ENCODE assay signal across 26 cellular contexts in genomic region chr6:41147917-41148316, GRCh38. TPM values are rescaled to one million over a fixed set of nuclear protein-coding genes. Genes with fewer than 3 reads are reported as not detected.
DNase-seq lines count a peak whose midpoint lies in the region; ATAC-seq and TF ChIP-seq lines count a peak whose summit lies in the region.
"Had no signal": no experiment of that assay in that cellular context is flagged by ENCODE, and none has a peak within 500 bp of the region (broad histone marks: within the 10 kb centered on the region; RNA-seq: fewer than 3 reads in every experiment).

No MANE protein-coding gene starts in this region.

- H3K4me3 Mint-ChIP-seq in activated CD4-positive, alpha-beta memory T cell treated with anti-CD3 and anti-CD28 coated beads, Interleukin-2, amount 10 ng/mL, durations not matched to agents 7 days and 5 days, result peak overlapping the region; percentile 6
- no peak overlapping the region for H3K4me3 Mint-ChIP-seq in activated CD4-positive, alpha-beta memory T cell treated with anti-CD3 and anti-CD28 coated beads for 36 hours
- peak overlapping the region in 1 of 4 donors; percentile 48 for H3K4me3 Mint-ChIP-seq in CD4-positive, CD25-positive, alpha-beta regulatory T cell
- peak overlapping the region in 5 of 8 donors; percentile 0 to 52 (median 41) for H3K4me3 Mint-ChIP-seq in CD4-positive, alpha-beta memory T cell
- H3K4me3 Mint-ChIP-seq in activated T-helper 17 cell treated with anti-CD3 and anti-CD28 coated beads, Interleukin-2, amount 50 U/mL, for 72 hours, result no peak overlapping the region

- H3K4me1 ChIP-seq in CD4-positive, CD25-positive, alpha-beta regulatory T cell (ENCODE audit: control insufficient read depth, insufficient read depth, low read length, poor library complexity, severe bottlenecking), result peaks cover 4% of the 10 kb centered on the region
- H3K4me1 ChIP-seq in CD4-positive, alpha-beta memory T cell (ENCODE audit: insufficient read depth, low read length), result peaks cover 13% of the 10 kb centered on the region
- H3K4me1 ChIP-seq in lower lobe of right lung, result no peaks in the 10 kb centered on the region
- H3K4me1 ChIP-seq: SJSA1 had no signal

- intact Hi-C loops in activated CD4-positive, alpha-beta memory T cell treated with anti-CD3 and anti-CD28 coated beads for 36 hours (cut with micrococcal nuclease), result no loop called here
- intact Hi-C loops in CD4-positive, alpha-beta memory T cell (cut with micrococcal nuclease), result no loop called here
- intact Hi-C loops in lower lobe of right lung (cut with DNase I), result no loop called here

- no peaks in the 10 kb centered on the region for H3K36me3 ChIP-seq in CD4-positive, CD25-positive, alpha-beta regulatory T cell (ENCODE audit: control insufficient read depth, insufficient read depth, low read length)
- H3K36me3 ChIP-seq in CD4-positive, alpha-beta memory T cell (ENCODE audit: insufficient read depth, low read length), result no peaks in the 10 kb centered on the region
- no peaks in the 10 kb centered on the region for H3K36me3 ChIP-seq in lower lobe of right lung
- H3K36me3 ChIP-seq: SJSA1 had no signal

- TF ChIP-seq CTCF in lower lobe of right lung (IDR thresholded peaks at IDR 0.05), result no peak

- H3K36me3 Mint-ChIP-seq in activated CD4-positive, alpha-beta memory T cell treated with anti-CD3 and anti-CD28 coated beads, Interleukin-2, amount 10 ng/mL, durations not matched to agents 7 days and 5 days (ENCODE audit: low read depth), result peaks cover 6% of the 10 kb centered on the region
- peaks cover 6% of the 10 kb centered on the region for H3K36me3 Mint-ChIP-seq in activated CD4-positive, alpha-beta memory T cell treated with anti-CD3 and anti-CD28 coated beads for 36 hours
- peaks cover 28% of the 10 kb centered on the region for H3K36me3 Mint-ChIP-seq in CD4-positive, CD25-positive, alpha-beta regulatory T cell
- peaks cover 15 to 40% of the 10 kb centered on the region in 2 donors for H3K36me3 Mint-ChIP-seq in CD4-positive, alpha-beta memory T cell
- H3K36me3 Mint-ChIP-seq in activated T-helper 17 cell treated with anti-CD3 and anti-CD28 coated beads, Interleukin-2, amount 50 U/mL, for 72 hours (ENCODE audit: low read depth), result no peaks in the 10 kb centered on the region

- no peaks in the 10 kb centered on the region for H3K27me3 Mint-ChIP-seq in activated CD4-positive, alpha-beta memory T cell treated with anti-CD3 and anti-CD28 coated beads, Interleukin-2, amount 10 ng/mL, durations not matched to agents 7 days and 5 days
- H3K27me3 Mint-ChIP-seq in activated CD4-positive, alpha-beta memory T cell treated with anti-CD3 and anti-CD28 coated beads for 36 hours, result no peaks in the 10 kb centered on the region
- H3K27me3 Mint-ChIP-seq in CD4-positive, CD25-positive, alpha-beta regulatory T cell, result no peaks in the 10 kb centered on the region
- no peaks in the 10 kb centered on the region for H3K27me3 Mint-ChIP-seq in CD4-positive, alpha-beta memory T cell
- H3K27me3 Mint-ChIP-seq in activated T-helper 17 cell treated with anti-CD3 and anti-CD28 coated beads, Interleukin-2, amount 50 U/mL, for 72 hours, result no peaks in the 10 kb centered on the region
- H3K27me3 Mint-ChIP-seq: CD8-positive, alpha-beta memory T cell had no signal

- peaks cover 24% of the 10 kb centered on the region for H3K4me1 Mint-ChIP-seq in activated CD4-positive, alpha-beta memory T cell treated with anti-CD3 and anti-CD28 coated beads, Interleukin-2, amount 10 ng/mL, durations not matched to agents 7 days and 5 days
- H3K4me1 Mint-ChIP-seq in activated CD4-positive, alpha-beta memory T cell treated with anti-CD3 and anti-CD28 coated beads for 36 hours (ENCODE audit: low read depth), result peaks cover 10% of the 10 kb centered on the region
- peaks cover 9 to 16% (median 9%) of the 10 kb centered on the region in 4 donors for H3K4me1 Mint-ChIP-seq in CD4-positive, CD25-positive, alpha-beta regulatory T cell
- peaks cover 10 to 20% (median 11%) of the 10 kb centered on the region in 4 donors for H3K4me1 Mint-ChIP-seq in CD4-positive, alpha-beta memory T cell
- peaks cover 6% of the 10 kb centered on the region for H3K4me1 Mint-ChIP-seq in activated T-helper 17 cell treated with anti-CD3 and anti-CD28 coated beads, Interleukin-2, amount 50 U/mL, for 72 hours

- H3K27me3 ChIP-seq in CD4-positive, CD25-positive, alpha-beta regulatory T cell (ENCODE audit: control insufficient read depth, insufficient read depth, low read length), result no peaks in the 10 kb centered on the region
- no peaks in the 10 kb centered on the region for H3K27me3 ChIP-seq in CD4-positive, alpha-beta memory T cell (ENCODE audit: insufficient read depth, low read length)
- no peaks in the 10 kb centered on the region for H3K27me3 ChIP-seq in lower lobe of right lung (ENCODE audit: low read depth)

- no peaks in the 10 kb centered on the region for H3K9me3 Mint-ChIP-seq in activated CD4-positive, alpha-beta memory T cell treated with anti-CD3 and anti-CD28 coated beads, Interleukin-2, amount 10 ng/mL, durations not matched to agents 7 days and 5 days
- no peaks in the 10 kb centered on the region for H3K9me3 Mint-ChIP-seq in activated CD4-positive, alpha-beta memory T cell treated with anti-CD3 and anti-CD28 coated beads for 36 hours
- peaks cover 0 to 1% (median 0%) of the 10 kb centered on the region in 7 donors for H3K9me3 Mint-ChIP-seq in CD4-positive, CD25-positive, alpha-beta regulatory T cell
- no peaks in the 10 kb centered on the region for H3K9me3 Mint-ChIP-seq in CD4-positive, alpha-beta memory T cell
- H3K9me3 Mint-ChIP-seq in activated T-helper 17 cell treated with anti-CD3 and anti-CD28 coated beads, Interleukin-2, amount 50 U/mL, for 72 hours, result no peaks in the 10 kb centered on the region
- H3K9me3 Mint-ChIP-seq: CD8-positive, alpha-beta memory T cell had no signal

- H3K4me3 ChIP-seq in CD4-positive, CD25-positive, alpha-beta regulatory T cell (ENCODE audit: low read depth, low read length), result peak overlapping the region; percentile 26
- no peak overlapping the region for H3K4me3 ChIP-seq in CD4-positive, alpha-beta memory T cell (ENCODE audit: low read length in 2 of 2)
- H3K4me3 ChIP-seq in lower lobe of right lung, result no peak overlapping the region
- H3K4me3 ChIP-seq: SJSA1 had no signal

- CTCF ChIA-PET in activated CD4-positive, alpha-beta memory T cell treated with anti-CD3 and anti-CD28 coated beads, Interleukin-2, amount 10 ng/mL, durations not matched to agents 7 days and 5 days (lab: Charles Lee), result interaction anchor here (1.1 kb wide), 1 partner anchor 19 kb away, joined by 3 read pairs; no protein-coding TSS in a partner anchor
- CTCF ChIA-PET in activated CD4-positive, alpha-beta memory T cell treated with anti-CD3 and anti-CD28 coated beads for 36 hours (lab: Charles Lee), result interaction anchor here (0.8 kb wide), 1 partner anchor 9 kb away, joined by 3 read pairs; no protein-coding TSS in a partner anchor
- CTCF ChIA-PET in CD4-positive, alpha-beta memory T cell (lab: Charles Lee; ENCODE audit: partially characterized antibody), result no interaction called here

- no peak for DNase-seq in activated CD4-positive, alpha-beta memory T cell treated with anti-CD3 and anti-CD28 coated beads, Interleukin-2, amount 10 ng/mL, durations not matched to agents 7 days and 5 days
- no peak for DNase-seq in activated CD4-positive, alpha-beta memory T cell treated with anti-CD3 and anti-CD28 coated beads for 36 hours
- no peak for DNase-seq in CD4-positive, CD25-positive, alpha-beta regulatory T cell
- no peak for DNase-seq in CD4-positive, alpha-beta memory T cell
- DNase-seq in hypothalamus (lab: John Stamatoyannopoulos, UW) (no peak), lower lobe of right lung (no peak)
- DNase-seq: C1 segment of cervical spinal cord; CD8-positive, alpha-beta memory T cell; DMS 273 treated with DMSO at 0.1 percent for 48 hours; DMS79; GF-D8; HCEC 1CT; IMR-90; KG1; MM.1S; NCI-H1417; NCI-H1694; NCI-H2029 treated with DMSO at 0.1 percent for 48 hours; NCI-H446 treated with DMSO at 0.1 percent for 48 hours; NCI-H526; Right ventricle myocardium superior; RPMI8226 had no signal

- POLR2A ChIA-PET in activated CD4-positive, alpha-beta memory T cell treated with anti-CD3 and anti-CD28 coated beads, Interleukin-2, amount 10 ng/mL, durations not matched to agents 7 days and 5 days (lab: Charles Lee), result no interaction called here
- POLR2A ChIA-PET in activated CD4-positive, alpha-beta memory T cell treated with anti-CD3 and anti-CD28 coated beads for 36 hours (lab: Charles Lee), result no interaction called here
- POLR2A ChIA-PET in CD4-positive, alpha-beta memory T cell (lab: Charles Lee; ENCODE audit: partially characterized antibody), result no interaction called here

- H3K27ac ChIP-seq in CD4-positive, CD25-positive, alpha-beta regulatory T cell (ENCODE audit: insufficient read depth, low read length, poor library complexity, severe bottlenecking), result no peak overlapping the region
- H3K27ac ChIP-seq in CD4-positive, alpha-beta memory T cell (ENCODE audit: low read depth, low read length), result no peak overlapping the region
- H3K27ac ChIP-seq in lower lobe of right lung, result no peak overlapping the region
- H3K27ac ChIP-seq: SJSA1 had no signal

- no peak for ATAC-seq in CD4-positive, CD25-positive, alpha-beta regulatory T cell (ENCODE audit: low read depth in 2 of 2)
- no peak for ATAC-seq in activated T-helper 17 cell treated with anti-CD3 and anti-CD28 coated beads, Interleukin-2, amount 50 U/mL, for 72 hours (replicated peaks)
- no peak for ATAC-seq in lower lobe of right lung

- no peaks in the 10 kb centered on the region for H3K9me3 ChIP-seq in CD4-positive, CD25-positive, alpha-beta regulatory T cell (ENCODE audit: control insufficient read depth in 2 of 2, low read length in 2 of 2)
- no peaks in the 10 kb centered on the region for H3K9me3 ChIP-seq in CD4-positive, alpha-beta memory T cell (ENCODE audit: control insufficient read depth in 1 of 2, low read length in 2 of 2)
- no peaks in the 10 kb centered on the region for H3K9me3 ChIP-seq in lower lobe of right lung
- H3K9me3 ChIP-seq: SJSA1 had no signal

- H3K27ac Mint-ChIP-seq in activated CD4-positive, alpha-beta memory T cell treated with anti-CD3 and anti-CD28 coated beads, Interleukin-2, amount 10 ng/mL, durations not matched to agents 7 days and 5 days, result peak overlapping the region; percentile 16
- H3K27ac Mint-ChIP-seq in activated CD4-positive, alpha-beta memory T cell treated with anti-CD3 and anti-CD28 coated beads for 36 hours, result no peak overlapping the region
- H3K27ac Mint-ChIP-seq in CD4-positive, CD25-positive, alpha-beta regulatory T cell, result no peak overlapping the region
- no peak overlapping the region for H3K27ac Mint-ChIP-seq in CD4-positive, alpha-beta memory T cell
- peak overlapping the region; percentile 29 for H3K27ac Mint-ChIP-seq in activated T-helper 17 cell treated with anti-CD3 and anti-CD28 coated beads, Interleukin-2, amount 50 U/mL, for 72 hours

RNA-seq across cellular contexts. Expression of gene TREML1, which starts 6.2 kb away (rescaled TPM):
- not detected for total RNA-seq in activated CD4-positive, alpha-beta memory T cell treated with anti-CD3 and anti-CD28 coated beads, Interleukin-2, amount 10 ng/mL, durations not matched to agents 7 days and 5 days
- not detected for total RNA-seq in activated CD4-positive, alpha-beta memory T cell treated with anti-CD3 and anti-CD28 coated beads for 36 hours
- 4.8 TPM for total RNA-seq in CD4-positive, CD25-positive, alpha-beta regulatory T cell
- not detected for polyA plus RNA-seq in CD4-positive, CD25-positive, alpha-beta regulatory T cell
- total RNA-seq in CD4-positive, alpha-beta memory T cell, result not detected
- not detected for polyA plus RNA-seq in CD4-positive, alpha-beta memory T cell
- total RNA-seq in activated T-helper 17 cell treated with anti-CD3 and anti-CD28 coated beads, Interleukin-2, amount 50 U/mL, for 72 hours, result not detected
- total RNA-seq in lower lobe of right lung, result 2.0 TPM
- total RNA-seq: A673; CD8-positive, alpha-beta memory T cell; H1; IMR-90; Right ventricle myocardium superior; SJSA1 had no signal
- polyA plus RNA-seq: CD8-positive, alpha-beta memory T cell; IMR-90 had no signal

RNA-seq across cellular contexts. Expression of gene TREM2, which starts 15.0 kb away (rescaled TPM):
- not detected for total RNA-seq in activated CD4-positive, alpha-beta memory T cell treated with anti-CD3 and anti-CD28 coated beads, Interleukin-2, amount 10 ng/mL, durations not matched to agents 7 days and 5 days
- total RNA-seq in activated CD4-positive, alpha-beta memory T cell treated with anti-CD3 and anti-CD28 coated beads for 36 hours, result not detected
- total RNA-seq in CD4-positive, CD25-positive, alpha-beta regulatory T cell, result not detected
- not detected for polyA plus RNA-seq in CD4-positive, CD25-positive, alpha-beta regulatory T cell
- 1 to 10 TPM; 2.7 to 4.0 TPM for total RNA-seq in CD4-positive, alpha-beta memory T cell
- not detected for polyA plus RNA-seq in CD4-positive, alpha-beta memory T cell
- total RNA-seq in activated T-helper 17 cell treated with anti-CD3 and anti-CD28 coated beads, Interleukin-2, amount 50 U/mL, for 72 hours, result not detected
- total RNA-seq in lower lobe of right lung, result 58.5 TPM
- total RNA-seq: A673, H1, IMR-90, SJSA1 had no signal
- polyA plus RNA-seq: CD8-positive, alpha-beta memory T cell; IMR-90 had no signal

RNA-seq across cellular contexts. Expression of gene TREML2, which starts 53.0 kb away (rescaled TPM):
- total RNA-seq in activated CD4-positive, alpha-beta memory T cell treated with anti-CD3 and anti-CD28 coated beads, Interleukin-2, amount 10 ng/mL, durations not matched to agents 7 days and 5 days, result 10 to 100 TPM; 19.2 to 21.5 TPM
- total RNA-seq in activated CD4-positive, alpha-beta memory T cell treated with anti-CD3 and anti-CD28 coated beads for 36 hours, result 1 to 10 TPM; 7.4 to 7.5 TPM
- 1.7 TPM for total RNA-seq in CD4-positive, CD25-positive, alpha-beta regulatory T cell
- 1 to 10 TPM in 3 of 4 donors, under 1 TPM in 1; 0.64 to 1.7 (median 1.4) TPM for polyA plus RNA-seq in CD4-positive, CD25-positive, alpha-beta regulatory T cell
- total RNA-seq in CD4-positive, alpha-beta memory T cell, result under 1 TPM; 0.35 to 0.39 TPM
- polyA plus RNA-seq in CD4-positive, alpha-beta memory T cell, result 1 to 10 TPM; 1.6 to 4.8 TPM
- total RNA-seq in activated T-helper 17 cell treated with anti-CD3 and anti-CD28 coated beads, Interleukin-2, amount 50 U/mL, for 72 hours, result 1 to 10 TPM; 3.3 to 6.2 TPM
- 1.4 TPM for total RNA-seq in lower lobe of right lung
- total RNA-seq: A673, IMR-90, Right ventricle myocardium superior, SJSA1 had no signal
- polyA plus RNA-seq: IMR-90 had no signal

Comparison
In these comparisons a context has a peak if more than half of its experiments do, and no peak if none do; other contexts are left out.
1. H3K27ac Mint-ChIP-seq: peak in activated CD4-positive, alpha-beta memory T cell treated with anti-CD3 and anti-CD28 coated beads, Interleukin-2, amount 10 ng/mL, durations not matched to agents 7 days and 5 days (single experiment) and activated T-helper 17 cell treated with anti-CD3 and anti-CD28 coated beads, Interleukin-2, amount 50 U/mL, for 72 hours (single experiment); none in activated CD4-positive, alpha-beta memory T cell treated with anti-CD3 and anti-CD28 coated beads for 36 hours (single experiment), CD4-positive, CD25-positive, alpha-beta regulatory T cell (0 of 3) and CD4-positive, alpha-beta memory T cell (0 of 7).
2. H3K4me3 Mint-ChIP-seq: peak in activated CD4-positive, alpha-beta memory T cell treated with anti-CD3 and anti-CD28 coated beads, Interleukin-2, amount 10 ng/mL, durations not matched to agents 7 days and 5 days (single experiment) and CD4-positive, alpha-beta memory T cell (5 of 8); none in activated CD4-positive, alpha-beta memory T cell treated with anti-CD3 and anti-CD28 coated beads for 36 hours (single experiment) and activated T-helper 17 cell treated with anti-CD3 and anti-CD28 coated beads, Interleukin-2, amount 50 U/mL, for 72 hours (single experiment).
3. RNA of gene TREM2, which starts 15.0 kb away (total RNA-seq): 58.5 TPM in lower lobe of right lung (single experiment); 2.7 to 4.0 TPM in CD4-positive, alpha-beta memory T cell, not detected in activated CD4-positive, alpha-beta memory T cell treated with anti-CD3 and anti-CD28 coated beads, Interleukin-2, amount 10 ng/mL, durations not matched to agents 7 days and 5 days, not detected in activated CD4-positive, alpha-beta memory T cell treated with anti-CD3 and anti-CD28 coated beads for 36 hours, not detected in CD4-positive, CD25-positive, alpha-beta regulatory T cell (single experiment) and not detected in activated T-helper 17 cell treated with anti-CD3 and anti-CD28 coated beads, Interleukin-2, amount 50 U/mL, for 72 hours; every median in the first group is over 10 times any median in the second.